In genomic region chr1:50959913-50960844, GRCh38 we compare ENCODE assay signal across 8 cellular contexts. TPM values are rescaled to one million over a fixed set of nuclear protein-coding genes. Genes with fewer than 3 reads are reported as not detected.
DNase-seq lines count a peak whose midpoint lies in the region; ATAC-seq, FAIRE-seq and TF ChIP-seq lines count a peak whose summit lies in the region.

Gene FAF1, minus strand, starts transcription at chr1:50960267. Its CDS starts 456 bp downstream, at chr1:50959811.

- in situ Hi-C loops in GM13976 (cut with MboI; ENCODE audit: low sequenced_read_pairs, unreplicated experiment), result loop anchor here (25.0 kb wide), 1 partner anchor 577 kb away; no protein-coding TSS in a partner anchor

- intact Hi-C loops in psoas muscle (cut with DNase I), result loop anchor here in 1 of 2 donors (10.0 kb wide), 1 partner anchor 185 kb away; no protein-coding TSS in a partner anchor

- H3K9me3 ChIP-seq in right atrium auricular region (no peaks in the 10 kb centered on the region), psoas muscle (no peaks in the 10 kb centered on the region)

- H3K4me1 Mint-ChIP-seq in T-helper 1 cell treated with Interleukin-12 subunit alpha and Interleukin-12 subunit beta and Interleukin-4 antibody, amounts not matched to agents 30 μg/mL and 1 μg/mL, for 36 hours (ENCODE audit: low read depth), result peaks cover 18% of the 10 kb centered on the region

- no peaks in the 10 kb centered on the region for H3K36me3 ChIP-seq in right atrium auricular region
- H3K36me3 ChIP-seq in psoas muscle (ENCODE audit: insufficient read depth in 1 of 2, low read depth in 1 of 2), result peaks cover 0 to 2% of the 10 kb centered on the region in 2 donors

- H3K27me3 ChIP-seq in right atrium auricular region (no peaks in the 10 kb centered on the region), psoas muscle (ENCODE audit: insufficient read depth in 3 of 3, low read length in 2 of 3) (no peaks in the 10 kb centered on the region)

- H3K36me3 Mint-ChIP-seq in T-helper 1 cell treated with Interleukin-12 subunit alpha and Interleukin-12 subunit beta and Interleukin-4 antibody, amounts not matched to agents 30 μg/mL and 1 μg/mL, for 36 hours (ENCODE audit: low read depth), result peaks cover 5% of the 10 kb centered on the region

- TF ChIP-seq CTCF in GM13976 (IDR thresholded peaks at IDR 0.05; ENCODE audit: borderline replicate concordance, control extremely low read depth, extremely low read depth, insufficient read depth, missing control alignments), result no peak
- TF ChIP-seq CTCF in right atrium auricular region (IDR thresholded peaks at IDR 0.05), result peak in 1 of 2 donors; percentile 49
- TF ChIP-seq CTCF in psoas muscle (IDR thresholded peaks at IDR 0.05), result peak; percentile 23

- DNase-seq in GM13976 (ENCODE audit: low spot score) (peak; percentile 97), NCI-H1436 treated with DMSO at 0.1 percent for 48 hours (lab: John Stamatoyannopoulos, UW) (peak; percentile 58), right atrium auricular region (ENCODE audit: low spot score) (peak; percentile 97), psoas muscle (peak; percentile 97 to 99), urothelium cell line (ENCODE audit: low spot score) (peak; percentile 96)

- FAIRE-seq in urothelium cell line (lab: Jason Lieb, UNC), result no peak

- H3K27ac Mint-ChIP-seq in T-helper 1 cell treated with Interleukin-12 subunit alpha and Interleukin-12 subunit beta and Interleukin-4 antibody, amounts not matched to agents 30 μg/mL and 1 μg/mL, for 36 hours, result peak within 1 kb of the TSS; percentile 95

- peak within 1 kb of the TSS; percentile 84 for H3K27ac ChIP-seq in angular gyrus (ENCODE audit: low read depth, low read length)
- peak within 1 kb of the TSS; percentile 81 to 83 for H3K27ac ChIP-seq in right atrium auricular region
- peak within 1 kb of the TSS; percentile 89 for H3K27ac ChIP-seq in psoas muscle

- H3K9me3 Mint-ChIP-seq in T-helper 1 cell treated with Interleukin-12 subunit alpha and Interleukin-12 subunit beta and Interleukin-4 antibody, amounts not matched to agents 30 μg/mL and 1 μg/mL, for 36 hours, result no peaks in the 10 kb centered on the region

- H3K4me1 ChIP-seq in right atrium auricular region (peaks cover 0 to 14% of the 10 kb centered on the region in 2 donors), psoas muscle (peaks cover 19% of the 10 kb centered on the region)

- peak within 1 kb of the TSS; percentile 93 for H3K4me3 Mint-ChIP-seq in T-helper 1 cell treated with Interleukin-12 subunit alpha and Interleukin-12 subunit beta and Interleukin-4 antibody, amounts not matched to agents 30 μg/mL and 1 μg/mL, for 36 hours

- WGBS in psoas muscle, 3 donors, result 0% methylated on average over 38 to 80 of the region's 80 CpGs

- no peaks in the 10 kb centered on the region for H3K27me3 Mint-ChIP-seq in T-helper 1 cell treated with Interleukin-12 subunit alpha and Interleukin-12 subunit beta and Interleukin-4 antibody, amounts not matched to agents 30 μg/mL and 1 μg/mL, for 36 hours (ENCODE audit: low read depth)

- H3K4me3 ChIP-seq in right atrium auricular region (peak within 1 kb of the TSS; percentile 65 to 73), psoas muscle (peak within 1 kb of the TSS; percentile 82)

- ATAC-seq in HG02852 (IDR thresholded peaks at IDR 0.05; ENCODE audit: unreplicated experiment) (peak; percentile 85), psoas muscle (peak; percentile 97 to 99 (median 98))

RNA-seq across cellular contexts. Expression of gene FAF1, which starts in this region (rescaled TPM):
- total RNA-seq in right atrium auricular region (10 to 100 TPM; 36.1 to 68.8 TPM), psoas muscle (100 to 1,000 TPM in 3 of 4 donors, 10 to 100 TPM in 1; 84.0 to 120 (median 109) TPM)
- 100 to 1,000 TPM in 1 of 3 donors, 10 to 100 TPM in 2; 67.8 to 128 (median 71.8) TPM for polyA plus RNA-seq in psoas muscle

Comparison
In these comparisons a context has a peak if more than half of its experiments do, and no peak if none do; other contexts are left out.
1. Peak in every context shown above with its lines: DNase-seq, ATAC-seq, H3K4me3 ChIP-seq and H3K27ac ChIP-seq.